Comparison of ENCODE assay signal across 15 cellular contexts in the genomic region with DNA sequence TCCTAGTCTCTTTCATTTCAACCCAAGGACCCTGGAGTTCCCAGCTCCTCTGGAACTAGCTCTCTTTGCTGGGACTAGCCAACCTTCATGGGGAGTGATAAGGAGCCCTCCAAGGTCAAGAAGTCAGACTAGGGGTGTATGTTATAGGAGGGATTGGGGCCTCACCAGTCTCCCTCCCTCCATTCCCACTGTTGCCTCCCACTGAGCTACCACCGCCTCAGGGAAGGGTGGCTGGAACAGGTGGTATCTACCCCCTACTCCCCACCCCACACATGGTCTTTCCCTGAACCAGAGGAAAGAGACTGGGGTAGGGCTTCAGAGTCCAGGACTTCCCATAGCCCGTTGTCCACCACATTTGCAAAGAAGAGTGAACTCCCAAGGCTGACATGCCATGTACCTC. TPM values are rescaled to one million over a fixed set of nuclear protein-coding genes. Genes with fewer than 3 reads are reported as not detected.
DNase-seq lines count a peak whose midpoint lies in the region; ATAC-seq and TF ChIP-seq lines count a peak whose summit lies in the region.
"Had no signal": no experiment of that assay in that cellular context is flagged by ENCODE, and none has a peak within 500 bp of the region (broad histone marks: within the 10 kb centered on the region; RNA-seq: fewer than 3 reads in every experiment).

No MANE protein-coding gene starts in this region.

- ATAC-seq in HG03097 (IDR thresholded peaks at IDR 0.05; ENCODE audit: low FRiP score, unreplicated experiment) = no peak
- ATAC-seq: HCT116, PC-3 had no signal

- no peak for TF ChIP-seq POLR2A in esophagus squamous epithelium (IDR thresholded peaks at IDR 0.05)

- H3K4me3 Mint-ChIP-seq in neural crest cell = peak overlapping the region; percentile 96
- H3K4me3 Mint-ChIP-seq in type B pancreatic cell = peak overlapping the region; percentile 94
- H3K4me3 Mint-ChIP-seq: stimulated activated naive CD8-positive, alpha-beta T cell treated with anti-CD3 and anti-CD28 coated beads, Interleukin-15, Interleukin-2, amounts not matched to agents 100 ng/mL and 50 ng/mL, for 24 hours had no signal

- WGBS in esophagus squamous epithelium, 2 donors = 73% methylated on average over 2 of the region's 2 CpGs; no CpG with 5 or more reads in 1 of the 2 donors

- H3K9me3 ChIP-seq in SJCRH30 (replicated peaks) (no peaks in the 10 kb centered on the region), esophagus squamous epithelium (no peaks in the 10 kb centered on the region)
- H3K9me3 ChIP-seq: right atrium auricular region, vagina had no signal

- H3K27me3 ChIP-seq in SJCRH30 = no peaks in the 10 kb centered on the region
- peaks cover 0 to 12% (median 0%) of the 10 kb centered on the region in 4 donors for H3K27me3 ChIP-seq in esophagus squamous epithelium
- H3K27me3 ChIP-seq: right atrium auricular region, vagina had no signal

- H3K27ac Mint-ChIP-seq in neural crest cell (ENCODE audit: unreplicated experiment) (peak overlapping the region; percentile 27), type B pancreatic cell (peak overlapping the region; percentile 96)
- H3K27ac Mint-ChIP-seq: B cell; stimulated activated naive CD8-positive, alpha-beta T cell treated with anti-CD3 and anti-CD28 coated beads, Interleukin-15, Interleukin-2, amounts not matched to agents 100 ng/mL and 50 ng/mL, for 24 hours had no signal

- no peak overlapping the region; the same call in 1 of the 2 replicates for H3K27ac ChIP-seq in SJCRH30
- peak overlapping the region in 3 of 4 donors; percentile 91 to 99 (median 98) for H3K27ac ChIP-seq in esophagus squamous epithelium
- H3K27ac ChIP-seq: right atrium auricular region had no signal

- H3K4me1 ChIP-seq in SJCRH30 = peaks cover 25% of the 10 kb centered on the region
- peaks cover 4 to 88% (median 6%) of the 10 kb centered on the region in 3 donors for H3K4me1 ChIP-seq in esophagus squamous epithelium

- no peak overlapping the region for H3K4me3 ChIP-seq in SJCRH30
- H3K4me3 ChIP-seq in esophagus squamous epithelium = peak overlapping the region in 3 of 4 donors; percentile 67 to 82 (median 81)
- H3K4me3 ChIP-seq: right atrium auricular region had no signal

- DNase-seq in SJCRH30 (peak; percentile 52 to 68), esophagus squamous epithelium (lab: John Stamatoyannopoulos, UW) (no peak), neural crest cell (ENCODE audit: low read depth, low spot score) (peak; percentile 6), type B pancreatic cell (ENCODE audit: extremely low spot score, unreplicated experiment) (no peak), SIG-M5 (lab: John Stamatoyannopoulos, UW) (no peak)
- DNase-seq in activated CD4-positive, alpha-beta T cell treated with anti-CD3 and anti-CD28 coated beads for 4 hours = no peak
- DNase-seq: activated CD4-positive, CD25-positive, alpha-beta regulatory T cell treated with anti-CD3 and anti-CD28 coated beads, Interleukin-2, amount 50 U/mL, for 72 hours; NCI-H1105 treated with DMSO at 0.1 percent for 48 hours; PC-3 had no signal

- H3K27me3 Mint-ChIP-seq in neural crest cell (ENCODE audit: low read depth) = peaks cover 41% of the 10 kb centered on the region
- peaks cover 48% of the 10 kb centered on the region for H3K27me3 Mint-ChIP-seq in type B pancreatic cell

- H3K4me1 Mint-ChIP-seq in neural crest cell (peaks cover 43% of the 10 kb centered on the region), type B pancreatic cell (ENCODE audit: unreplicated experiment) (peaks cover 10% of the 10 kb centered on the region)

- intact Hi-C loops in esophagus squamous epithelium (cut with DNase I) = no loop called here

- TF ChIP-seq CTCF in esophagus squamous epithelium (IDR thresholded peaks at IDR 0.05) (no peak), neural crest cell (conservative IDR thresholded peaks at IDR 0.05) (no peak), type B pancreatic cell (conservative IDR thresholded peaks at IDR 0.05) (no peak)

- H3K36me3 Mint-ChIP-seq in neural crest cell (ENCODE audit: low read depth) = peaks cover 8% of the 10 kb centered on the region
- peaks cover 10% of the 10 kb centered on the region for H3K36me3 Mint-ChIP-seq in type B pancreatic cell

- H3K36me3 ChIP-seq in SJCRH30 = peaks cover 6% of the 10 kb centered on the region; the same call in 1 of the 2 replicates
- peaks cover 0 to 49% (median 0%) of the 10 kb centered on the region in 3 donors for H3K36me3 ChIP-seq in esophagus squamous epithelium
- H3K36me3 ChIP-seq: right atrium auricular region, vagina had no signal

- H3K9me3 Mint-ChIP-seq in neural crest cell = no peaks in the 10 kb centered on the region
- H3K9me3 Mint-ChIP-seq in type B pancreatic cell = no peaks in the 10 kb centered on the region
- H3K9me3 Mint-ChIP-seq: stimulated activated naive CD8-positive, alpha-beta T cell treated with anti-CD3 and anti-CD28 coated beads, Interleukin-15, Interleukin-2, amounts not matched to agents 100 ng/mL and 50 ng/mL, for 24 hours had no signal

RNA-seq across cellular contexts. Expression of gene ERBB3, which starts 2.4 kb away (rescaled TPM):
- 38.0 and 38.8 TPM in 2 replicates for total RNA-seq in SJCRH30 (2014; rRNA removed; shearing (Covaris generic))
- total RNA-seq in esophagus squamous epithelium (100 to 1,000 TPM in 1 of 4 donors, 10 to 100 TPM in 3; 36.0 to 125 (median 82.8) TPM), neural crest cell (144 and 152 TPM in 2 replicates), type B pancreatic cell (ENCODE audit: low replicate concordance) (76.5 and 176 TPM in 2 replicates)
- total RNA-seq: B cell had no signal

RNA-seq across cellular contexts. Expression of gene PA2G4, which starts 22.0 kb away (rescaled TPM):
- 342 and 348 TPM in 2 replicates for total RNA-seq in SJCRH30 (2014; rRNA removed; shearing (Covaris generic))
- total RNA-seq in esophagus squamous epithelium = 100 to 1,000 TPM in 3 of 4 donors, 10 to 100 TPM in 1; 89.3 to 206 (median 176) TPM
- 201 and 213 TPM in 2 replicates for total RNA-seq in neural crest cell
- 115 and 141 TPM in 2 replicates for total RNA-seq in type B pancreatic cell (ENCODE audit: low replicate concordance)

RNA-seq across cellular contexts. Expression of gene RPL41, which starts 34.1 kb away (rescaled TPM):
- 5,544 and 5,661 TPM in 2 replicates for total RNA-seq in SJCRH30 (2014; rRNA removed; shearing (Covaris generic))
- total RNA-seq in esophagus squamous epithelium = 1,000 to 10,000 TPM in 3 of 4 donors, 100 to 1,000 TPM in 1; 966 to 4,641 (median 3,066) TPM
- 4,478 and 4,582 TPM in 2 replicates for total RNA-seq in neural crest cell
- total RNA-seq in type B pancreatic cell (ENCODE audit: low replicate concordance) = 4,566 and 4,714 TPM in 2 replicates

RNA-seq across cellular contexts. Expression of gene ZC3H10, which starts 35.7 kb away (rescaled TPM):
- 5.5 and 5.8 TPM in 2 replicates for total RNA-seq in SJCRH30 (2014; rRNA removed; shearing (Covaris generic))
- total RNA-seq in esophagus squamous epithelium (1 to 10 TPM; 1.5 to 3.8 (median 2.3) TPM), neural crest cell (19.1 and 19.3 TPM in 2 replicates), type B pancreatic cell (ENCODE audit: low replicate concordance) (11.6 and 12.1 TPM in 2 replicates)

RNA-seq across cellular contexts. Expression of gene RPS26, which starts 40.7 kb away (rescaled TPM):
- total RNA-seq in SJCRH30 (2014; rRNA removed; shearing (Covaris generic)) = 229 and 271 TPM in 2 replicates
- total RNA-seq in esophagus squamous epithelium (1,000 to 10,000 TPM in 2 of 4 donors, 100 to 1,000 TPM in 2; 381 to 1,639 (median 1,040) TPM), neural crest cell (32.3 and 43.1 TPM in 2 replicates), type B pancreatic cell (ENCODE audit: low replicate concordance) (20.2 and 38.7 TPM in 2 replicates)

Comparison
In these comparisons a context has a peak if more than half of its experiments do, and no peak if none do; other contexts are left out.
1. DNase-seq: peak in SJCRH30 (2 of 2) and neural crest cell (single experiment); none in esophagus squamous epithelium (single experiment), type B pancreatic cell (single experiment), activated CD4-positive, alpha-beta T cell treated with anti-CD3 and anti-CD28 coated beads for 4 hours (0 of 2) and SIG-M5 (single experiment).